In the genomic region with DNA sequence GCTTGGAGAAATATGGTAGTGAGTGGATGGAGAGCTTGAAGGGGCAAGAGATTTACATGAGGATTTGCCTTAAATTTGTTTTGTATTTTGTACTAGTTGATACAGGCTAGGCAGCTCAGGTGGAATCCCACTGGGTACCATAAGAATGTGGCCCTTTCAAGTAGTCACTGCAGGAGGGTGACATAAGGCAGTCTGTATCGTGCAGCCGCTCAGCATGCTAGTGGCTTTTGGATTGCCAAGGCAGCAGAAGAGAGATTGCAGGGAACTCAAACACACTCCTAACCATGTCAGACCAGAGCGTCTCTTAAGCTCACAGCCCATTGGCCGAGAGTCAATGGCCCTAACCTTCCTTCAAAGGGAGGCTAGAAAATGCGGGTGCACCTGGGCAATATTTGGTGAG, we compare ENCODE assay signal across 25 cellular contexts.
"Had no signal": no experiment of that assay in that cellular context is flagged by ENCODE, and none has a peak within 500 bp of the region (broad histone marks: within the 10 kb centered on the region; RNA-seq: fewer than 3 reads in every experiment).

No MANE protein-coding gene starts in this region.

- H3K9me3 Mint-ChIP-seq: nephron progenitor cell had no signal

- H3K36me3 ChIP-seq: gastrocnemius medialis, heart left ventricle, lower lobe of right lung, prostate gland, right atrium auricular region, stomach, thyroid gland, vagina had no signal

- H3K27me3 Mint-ChIP-seq: naive thymus-derived CD8-positive, alpha-beta T cell had no signal

- H3K27ac ChIP-seq: dorsolateral prefrontal cortex, gastrocnemius medialis, heart left ventricle, hepatocyte, lower lobe of right lung, parathyroid adenoma, prostate gland, right atrium auricular region, stomach, thyroid gland, vagina had no signal

- H3K9me3 ChIP-seq: gastrocnemius medialis, heart left ventricle, lower lobe of right lung, prostate gland, right atrium auricular region, stomach, thyroid gland, vagina had no signal

- H3K27me3 ChIP-seq: dorsolateral prefrontal cortex, gastrocnemius medialis, heart left ventricle, hepatocyte, right atrium auricular region, stomach, thyroid gland, vagina had no signal

- ATAC-seq: esophagus mucosa; gastrocnemius medialis; heart left ventricle; left ventricle myocardium superior; lower lobe of right lung; naive thymus-derived CD8-positive, alpha-beta T cell; sciatic nerve had no signal

- H3K4me1 Mint-ChIP-seq: naive thymus-derived CD8-positive, alpha-beta T cell had no signal

- H3K36me3 Mint-ChIP-seq: naive thymus-derived CD8-positive, alpha-beta T cell had no signal

- H3K4me3 ChIP-seq: dorsolateral prefrontal cortex, gastrocnemius medialis, heart left ventricle, hepatocyte, lower lobe of right lung, prostate gland, right atrium auricular region, smooth muscle cell, stomach, thyroid gland, vagina had no signal

- H3K27ac Mint-ChIP-seq: naive thymus-derived CD8-positive, alpha-beta T cell; nephron progenitor cell had no signal

- DNase-seq: dorsolateral prefrontal cortex; effector CD4-positive, alpha-beta T cell; foreskin fibroblast; gastrocnemius medialis; heart left ventricle; left ventricle myocardium superior; lower lobe of right lung; naive thymus-derived CD8-positive, alpha-beta T cell; nephron progenitor cell; stimulated activated CD4-positive, alpha-beta T cell treated with anti-CD3 and anti-CD28 coated beads, Interleukin-12 subunit alpha, Interleukin-12 subunit beta, amount 100 ng/mL, for 4 hours; stimulated activated CD4-positive, alpha-beta T cell treated with anti-CD3 and anti-CD28 coated beads, Interleukin-1b, Interleukin-23, amount 100 ng/mL, for 48 hours; stimulated activated CD4-positive, alpha-beta T cell treated with anti-CD3 and anti-CD28 coated beads, Interleukin-4, amount 100 ng/mL, for 1 hour; stimulated activated CD8-positive, alpha-beta memory T cell treated with anti-CD3 and anti-CD28 coated beads, Interleukin-4, amount 100 ng/mL, for 48 hours; stimulated activated naive CD4-positive, alpha-beta T cell treated with Interleukin-2 at 50 U/mL for 16 hours; stomach; thyroid gland; trophoblast cell had no signal

- H3K4me1 ChIP-seq: parathyroid adenoma, prostate gland had no signal

- H3K4me3 Mint-ChIP-seq: naive thymus-derived CD8-positive, alpha-beta T cell; nephron progenitor cell had no signal
